Comparison of ENCODE assay signal across 10 cellular contexts in the genomic region with DNA sequence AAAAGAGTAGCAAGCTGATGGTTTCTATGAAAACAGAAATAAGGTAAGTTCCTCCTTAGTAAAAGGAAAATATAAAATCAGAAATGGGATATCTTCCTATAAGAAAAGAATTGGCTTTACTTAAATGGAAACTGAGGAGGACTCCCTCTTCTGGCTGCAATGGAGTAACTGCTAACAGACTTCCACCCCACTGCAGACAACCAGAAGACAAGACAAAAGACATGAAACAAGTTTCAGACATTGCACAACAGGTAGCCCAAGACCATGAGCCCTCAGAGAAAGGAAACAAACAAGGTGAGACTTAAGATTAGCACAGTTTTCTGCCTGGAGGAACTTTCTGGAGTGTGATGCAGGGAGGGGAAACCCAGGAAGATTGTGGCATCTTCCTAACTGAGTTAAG. TPM values are rescaled to one million over a fixed set of nuclear protein-coding genes. Genes with fewer than 3 reads are reported as not detected.
A peak's percentile ranks its signal among the peaks of the same experiment; 100 is the strongest.
DNase-seq lines count a peak whose midpoint lies in the region; ATAC-seq, FAIRE-seq and TF ChIP-seq lines count a peak whose summit lies in the region.
"Had no signal": no experiment of that assay in that cellular context is flagged by ENCODE, and none has a peak within 500 bp of the region (broad histone marks: within the 10 kb centered on the region; RNA-seq: fewer than 3 reads in every experiment).

No MANE protein-coding gene starts in this region.

- H3K27me3 ChIP-seq in GM06990 (replicated peaks; ENCODE audit: control insufficient read depth, insufficient read depth, low read length), result no peaks in the 10 kb centered on the region; the same call in 1 of the 2 replicates
- no peaks in the 10 kb centered on the region for H3K27me3 ChIP-seq in GM12878 (replicated peaks in 1 of 2; ENCODE audit: control insufficient read depth in 2 of 2, insufficient read depth in 2 of 2, low read length in 1 of 2)
- H3K27me3 ChIP-seq in heart left ventricle, result peaks cover 0 to 5% (median 0%) of the 10 kb centered on the region in 9 donors

- H2AFZ ChIP-seq in GM12878 (ENCODE audit: control insufficient read depth, low read depth, low read length), result no peak overlapping the region

- no peak for TF ChIP-seq POLR2A in GM12878 (IDR thresholded peaks at IDR 0.05; ENCODE audit: low read depth, low read length)
- TF ChIP-seq POLR2A in heart left ventricle (IDR thresholded peaks at IDR 0.05), result no peak

- H3K4me3 ChIP-seq in GM06990 (replicated peaks; ENCODE audit: low read depth, low read length) (no peak overlapping the region), GM12878 (no peak overlapping the region), heart left ventricle (no peak overlapping the region)

- intact Hi-C loops in GM12878 (cut with micrococcal nuclease; ENCODE audit: unreplicated experiment), result no loop called here
- intact Hi-C loops in heart left ventricle (cut with DNase I), result no loop called here

- TF ChIP-seq CTCF in GM06990 (IDR thresholded peaks at IDR 0.05; ENCODE audit: insufficient read depth, low read length, poor library complexity, severe bottlenecking) (peak; percentile 40), GM12878 (IDR thresholded peaks at IDR 0.05 in 2 of 3, conservative IDR thresholded peaks at IDR 0.05 in 1 of 3; ENCODE audit: control insufficient read depth in 2 of 3, extremely low read depth in 1 of 3, insufficient read depth in 1 of 3, low read depth in 3 of 3, low read length in 3 of 3) (peak; percentile 24 to 36 (median 30); a peak in 3 of 6 replicates), mesothelial cell of epicardium (IDR thresholded peaks at IDR 0.05; ENCODE audit: unreplicated experiment) (peak; percentile 22), heart left ventricle (IDR thresholded peaks at IDR 0.05) (peak in 6 of 12 donors; percentile 11 to 40 (median 23))

- SMC1A ChIA-PET in GM12878 (lab: Charles Lee; ENCODE audit: uncharacterized antibody, unreplicated experiment), result interaction anchor here (0.7 to 0.8 kb wide), 2 partner anchors 211 to 248 kb away, joined by 3 to 4 read pairs; no protein-coding TSS in a partner anchor

- no peak for TF ChIP-seq RAD21 in GM12878 (IDR thresholded peaks at IDR 0.05; ENCODE audit: insufficient read depth, low read depth, low read length)

- ATAC-seq in GM12878 (peak; percentile 32; the same call in 1 of the 3 replicates), GM21360 (IDR thresholded peaks at IDR 0.05; ENCODE audit: unreplicated experiment) (no peak), GM21381 (IDR thresholded peaks at IDR 0.05; ENCODE audit: unreplicated experiment) (no peak), heart left ventricle (no peak)
- ATAC-seq: naive thymus-derived CD8-positive, alpha-beta T cell had no signal

- TF ChIP-seq EP300 in GM12878 (IDR thresholded peaks at IDR 0.05; ENCODE audit: borderline replicate concordance in 1 of 2, control insufficient read depth in 1 of 2, low read depth in 2 of 2, low read length in 2 of 2), result no peak

- no peaks in the 10 kb centered on the region for H4K20me1 ChIP-seq in GM12878 (ENCODE audit: control insufficient read depth, insufficient read depth)

- in situ Hi-C loops in GM12878 (cut with MboI), result no loop called here

- H3K27ac ChIP-seq in GM12878 (ENCODE audit: control insufficient read depth, insufficient read depth), result no peak overlapping the region
- H3K27ac ChIP-seq in heart left ventricle, result no peak overlapping the region

- no peak overlapping the region for H3K9ac ChIP-seq in GM12878 (ENCODE audit: control insufficient read depth, insufficient read depth, low read length)

- H3K9me3 Mint-ChIP-seq in mesothelial cell of epicardium, result peaks cover 7% of the 10 kb centered on the region

- H3K36me3 Mint-ChIP-seq in mesothelial cell of epicardium, result no peaks in the 10 kb centered on the region

- no peak overlapping the region for H3K27ac Mint-ChIP-seq in mesothelial cell of epicardium

- CTCF ChIA-PET in GM12878 (lab: Yijun Ruan, JAX), result interaction anchor here (0.7 to 1.3 kb wide), 3 partner anchors 46 to 278 kb away, joined by 3 to 15 read pairs (median 3); no protein-coding TSS in a partner anchor

- POLR2A ChIA-PET in GM12878 (lab: Charles Lee), result no interaction called here

- no peaks in the 10 kb centered on the region for H3K4me1 ChIP-seq in GM12878 (ENCODE audit: control insufficient read depth, insufficient read depth, low read length)
- H3K4me1 ChIP-seq in heart left ventricle, result no peaks in the 10 kb centered on the region

- BruUV-seq in GM12878 (replicated peaks; lab: Mats Ljungman, UMichigan), result no TSS peak

- no peak for FAIRE-seq in GM12878 (lab: Jason Lieb, UNC)
- FAIRE-seq: colon had no signal

- no peaks in the 10 kb centered on the region for H3K36me3 ChIP-seq in GM06990 (ENCODE audit: control insufficient read depth, insufficient read depth, low read length)
- no peaks in the 10 kb centered on the region for H3K36me3 ChIP-seq in GM12878 (ENCODE audit: control insufficient read depth in 2 of 2, insufficient read depth in 2 of 2, low read length in 1 of 2)
- H3K36me3 ChIP-seq in heart left ventricle, result no peaks in the 10 kb centered on the region

- H3K9me3 ChIP-seq in GM12878 (replicated peaks; ENCODE audit: control insufficient read depth, insufficient read depth, low read length) (no peaks in the 10 kb centered on the region), heart left ventricle (peaks cover 0 to 12% (median 0%) of the 10 kb centered on the region in 12 donors)

- DNase-seq in GM06990 (ENCODE audit: extremely low read depth, insufficient read length) (no peak), MV-4-11 (lab: John Stamatoyannopoulos, UW) (peak; percentile 26), GM12878 (ENCODE audit: low read depth, low spot score) (no peak), mesothelial cell of epicardium (ENCODE audit: low spot score in 2 of 2, unreplicated experiment in 2 of 2) (no peak), heart left ventricle (no peak)
- DNase-seq in stimulated activated naive CD4-positive, alpha-beta T cell (lab: John Stamatoyannopoulos, UW), result no peak
- DNase-seq: naive thymus-derived CD8-positive, alpha-beta T cell had no signal

- H3K4me2 ChIP-seq in GM12878 (ENCODE audit: control insufficient read depth, insufficient read depth), result no peak overlapping the region

- no peak overlapping the region for H3K4me3 Mint-ChIP-seq in mesothelial cell of epicardium
- H3K4me3 Mint-ChIP-seq: naive thymus-derived CD8-positive, alpha-beta T cell had no signal

- no peaks in the 10 kb centered on the region for H3K79me2 ChIP-seq in GM12878 (ENCODE audit: control insufficient read depth, insufficient read depth, low read length)

- peaks cover 18% of the 10 kb centered on the region for H3K27me3 Mint-ChIP-seq in mesothelial cell of epicardium (ENCODE audit: low read depth)

- H3K4me1 Mint-ChIP-seq in mesothelial cell of epicardium, result peaks cover 2% of the 10 kb centered on the region

- RAD21 ChIA-PET in GM12878 (lab: Charles Lee; ENCODE audit: unreplicated experiment), result no interaction called here

TF ChIP-seq in GM12878, 131 proteins besides CTCF, POLR2A, EP300 and RAD21 (continues in another document):
- no peak for TF ChIP-seq TCF3 (IDR thresholded peaks at IDR 0.05; ENCODE audit: borderline replicate concordance, insufficient read depth, low read depth, low read length)
- no peak for TF ChIP-seq MYB (IDR thresholded peaks at IDR 0.05; ENCODE audit: borderline replicate concordance, low read depth, low read length)
- TF ChIP-seq HCFC1 (IDR thresholded peaks at IDR 0.05; ENCODE audit: low read length), result no peak
- TF ChIP-seq SRF (IDR thresholded peaks at IDR 0.05; ENCODE audit: low read depth in 2 of 2, low read length in 2 of 2), result no peak
- TF ChIP-seq EZH2 (IDR thresholded peaks at IDR 0.05; ENCODE audit: borderline replicate concordance, control insufficient read depth, low read depth, low read length), result no peak

RNA-seq across cellular contexts. Expression of gene OLFML2B, which starts 17.0 kb away (rescaled TPM):
- not detected in 2 replicates for total RNA-seq in GM12878 (2013; cell fraction: nucleolus; rRNA removed)
- total RNA-seq in GM12878 (2014; rRNA removed) (not detected in 2 replicates), GM12878 (2014; rRNA removed; fragmentation: Illumina TruSeq; extraction: Trizol) (not detected in 2 replicates), GM12878 (2021) (not detected in 2 replicates), mesothelial cell of epicardium (4.4 to 4.8 TPM (median 4.8 TPM) in 3 replicates), heart left ventricle (10 to 100 TPM in 2 of 9 donors, 1 to 10 TPM in 5, under 1 TPM in 2; 0.75 to 39.2 (median 2.9) TPM)
- polyA plus RNA-seq in GM12878 (2011; ENCODE audit: low read depth), result not detected
- polyA plus RNA-seq in GM12878 (2011; rRNA removed) (not detected in 2 replicates), GM12878 (2014; fragmentation: Illumina TruSeq; extraction: Trizol) (not detected in 2 replicates), GM12878 (2014; fragmentation: Nextera tagmentation; extraction: Ambion mirVana) (not detected), GM12878 (2014; rRNA removed) (not detected in 2 replicates), GM12878 (2016; fragmentation: Nextera tagmentation; extraction: Ambion mirVana) (not detected), heart left ventricle (1 to 10 TPM in 1 of 2 donors, under 1 TPM in 1; 0.91 to 2.8 TPM)
- polyA plus RNA-seq in GM12878 (2011; cell fraction: cytosol; rRNA removed), result not detected in 2 replicates
- polyA plus RNA-seq in GM12878 (2011; cell fraction: nucleus; rRNA removed), result not detected in 2 replicates
- polyA plus RNA-seq in GM12878 (2012), result not detected in 2 replicates
- not detected in 2 replicates for polyA minus RNA-seq in GM12878 (2011; rRNA and poly(A)+ RNA removed)
- polyA minus RNA-seq in GM12878 (2011; cell fraction: cytosol; rRNA and poly(A)+ RNA removed), result not detected in 2 replicates
- not detected in 2 replicates for polyA minus RNA-seq in GM12878 (2011; cell fraction: nucleus; rRNA and poly(A)+ RNA removed)

RNA-seq across cellular contexts. Expression of gene NOS1AP, which starts 28.8 kb away (rescaled TPM):
- not detected in 2 replicates for total RNA-seq in GM12878 (2013; cell fraction: nucleolus; rRNA removed)
- total RNA-seq in GM12878 (2014; rRNA removed) (not detected in 2 replicates), GM12878 (2014; rRNA removed; fragmentation: Illumina TruSeq; extraction: Trizol) (not detected in 2 replicates), GM12878 (2021) (0.15 TPM in 1 of 2 replicates, not detected in the other), mesothelial cell of epicardium (3.8 to 4.4 TPM (median 4.4 TPM) in 3 replicates), heart left ventricle (1 to 10 TPM; 2.4 to 6.4 (median 4.5) TPM)
- polyA plus RNA-seq in GM12878 (2011; ENCODE audit: low read depth), result not detected
- polyA plus RNA-seq in GM12878 (2011; rRNA removed) (not detected in 2 replicates), GM12878 (2014; fragmentation: Illumina TruSeq; extraction: Trizol) (0.03 TPM in 1 of 2 replicates, not detected in the other), GM12878 (2014; fragmentation: Nextera tagmentation; extraction: Ambion mirVana) (not detected), GM12878 (2014; rRNA removed) (not detected in 2 replicates), GM12878 (2016; fragmentation: Nextera tagmentation; extraction: Ambion mirVana) (not detected), heart left ventricle (1 to 10 TPM; 1.1 to 1.4 TPM)
- 0.01 TPM in 1 of 2 replicates, not detected in the other for polyA plus RNA-seq in GM12878 (2011; cell fraction: cytosol; rRNA removed)
- 0.01 TPM in 1 of 2 replicates, not detected in the other for polyA plus RNA-seq in GM12878 (2011; cell fraction: nucleus; rRNA removed)
- 0.14 TPM in 1 of 2 replicates, not detected in the other for polyA plus RNA-seq in GM12878 (2012)
- not detected in 2 replicates for polyA minus RNA-seq in GM12878 (2011; rRNA and poly(A)+ RNA removed)
- polyA minus RNA-seq in GM12878 (2011; cell fraction: cytosol; rRNA and poly(A)+ RNA removed), result not detected in 2 replicates
- polyA minus RNA-seq in GM12878 (2011; cell fraction: nucleus; rRNA and poly(A)+ RNA removed), result not detected in 2 replicates
- total RNA-seq: naive thymus-derived CD8-positive, alpha-beta T cell had no signal
- polyA plus RNA-seq: naive thymus-derived CD8-positive, alpha-beta T cell had no signal
